In genomic region chr1:112393634-112393976, GRCh38 we compare ENCODE assay signal across 11 cellular contexts. TPM values are rescaled to one million over a fixed set of nuclear protein-coding genes. Genes with fewer than 3 reads are reported as not detected.
A peak's percentile ranks its signal among the peaks of the same experiment; 100 is the strongest.
DNase-seq lines count a peak whose midpoint lies in the region; ATAC-seq and TF ChIP-seq lines count a peak whose summit lies in the region.
"Had no signal": no experiment of that assay in that cellular context is flagged by ENCODE, and none has a peak within 500 bp of the region (broad histone marks: within the 10 kb centered on the region; RNA-seq: fewer than 3 reads in every experiment).

No MANE protein-coding gene starts in this region.

- no peaks in the 10 kb centered on the region for H3K27me3 Mint-ChIP-seq in osteocyte (ENCODE audit: unreplicated experiment)

- peak overlapping the region; percentile 96 for H3K27ac ChIP-seq in AG04450 (ENCODE audit: low read depth, low read length)
- H3K27ac ChIP-seq in RWPE2 (ENCODE audit: poor library complexity, severe bottlenecking): peak overlapping the region; percentile 98
- H3K27ac ChIP-seq in fibroblast of lung (ENCODE audit: insufficient read depth, low read length): peak overlapping the region; percentile 97

- H3K27ac Mint-ChIP-seq in osteocyte (ENCODE audit: unreplicated experiment): peak overlapping the region; percentile 99
- H3K27ac Mint-ChIP-seq: CD4-positive, alpha-beta memory T cell had no signal

- H3K4me1 ChIP-seq in RWPE2 (ENCODE audit: insufficient read depth, poor library complexity, severe bottlenecking) (peaks cover 43% of the 10 kb centered on the region), fibroblast of lung (ENCODE audit: control insufficient read depth, extremely low read depth, insufficient read depth, low read length) (peaks cover 14% of the 10 kb centered on the region)

- DNase-seq in AG04450 (ENCODE audit: low read depth, low spot score) (no peak), RWPE2 (ENCODE audit: low spot score) (no peak), fibroblast of lung (ENCODE audit: low read depth in 2 of 2) (peak; percentile 41 to 62), osteocyte (ENCODE audit: extremely low spot score, unreplicated experiment) (no peak), SHP77 (lab: John Stamatoyannopoulos, UW) (no peak), T1000 (lab: John Stamatoyannopoulos, UW) (no peak)
- DNase-seq in activated effector memory CD4-positive, alpha-beta T cell treated with Interleukin-2 at 50 U/mL for 16 hours: no peak
- DNase-seq: activated naive CD8-positive, alpha-beta T cell treated with anti-CD3 and anti-CD28 coated beads, Interleukin-2, amount 50 U/mL, for 24 hours; CD4-positive, alpha-beta memory T cell; NCI-H2107 had no signal

- H4K20me1 ChIP-seq in fibroblast of lung (ENCODE audit: control insufficient read depth, extremely low read depth, insufficient read depth, low read length): no peaks in the 10 kb centered on the region

- H3K79me2 ChIP-seq in fibroblast of lung (ENCODE audit: control insufficient read depth, insufficient read depth, low read length): peaks cover 26% of the 10 kb centered on the region

- POLR2A ChIA-PET in AG04450 (lab: Yijun Ruan, JAX): interaction anchor here (0.6 to 1.7 kb wide), 10 partner anchors 12 to 320 kb away, joined by 3 to 13 read pairs (median 4); partner anchors contain the start of gene ST7L

- H3K4me3 Mint-ChIP-seq in osteocyte (ENCODE audit: unreplicated experiment): peak overlapping the region; percentile 67
- H3K4me3 Mint-ChIP-seq: CD4-positive, alpha-beta memory T cell had no signal

- ATAC-seq in RWPE2 (ENCODE audit: low read depth): no peak
- no peak for ATAC-seq in HG03280 (IDR thresholded peaks at IDR 0.05; ENCODE audit: unreplicated experiment)

- H3K4me1 Mint-ChIP-seq in osteocyte (ENCODE audit: unreplicated experiment): peaks cover 73% of the 10 kb centered on the region

- CTCF ChIA-PET in AG04450 (lab: Charles Lee): interaction anchor here (0.7 to 7.0 kb wide), 10 partner anchors 24 to 409 kb away, joined by 3 to 130 read pairs (median 6); partner anchors contain the start of gene MOV10

- H2AFZ ChIP-seq in fibroblast of lung (ENCODE audit: low read length): peak overlapping the region; percentile 27

- no peak overlapping the region for H3K9ac ChIP-seq in fibroblast of lung (ENCODE audit: insufficient read depth, low read length)

- TF ChIP-seq CTCF in AG04450 (IDR thresholded peaks at IDR 0.05; ENCODE audit: low read depth, low read length) (no peak), RWPE2 (IDR thresholded peaks at IDR 0.05; ENCODE audit: poor library complexity, severe bottlenecking) (no peak), fibroblast of lung (conservative IDR thresholded peaks at IDR 0.05 in 1 of 2, IDR thresholded peaks at IDR 0.05 in 1 of 2; ENCODE audit: low read depth in 1 of 2, low read length in 2 of 2) (no peak), osteocyte (IDR thresholded peaks at IDR 0.05) (no peak)

- H3K4me2 ChIP-seq in fibroblast of lung (ENCODE audit: extremely low read depth, insufficient read depth, low read length): peak overlapping the region; percentile 2

- no peaks in the 10 kb centered on the region for H3K36me3 Mint-ChIP-seq in osteocyte (ENCODE audit: unreplicated experiment)

- no peaks in the 10 kb centered on the region for H3K27me3 ChIP-seq in AG04450 (ENCODE audit: control insufficient read depth, insufficient read depth, low read length)
- H3K27me3 ChIP-seq in RWPE2 (ENCODE audit: insufficient read depth, poor library complexity, severe bottlenecking): no peaks in the 10 kb centered on the region
- no peaks in the 10 kb centered on the region for H3K27me3 ChIP-seq in fibroblast of lung (ENCODE audit: control insufficient read depth, insufficient read depth, low read length)

- H3K4me3 ChIP-seq in AG04450 (ENCODE audit: low read depth, low read length) (no peak overlapping the region; the same call in 1 of the 2 replicates), RWPE2 (ENCODE audit: severe bottlenecking) (no peak overlapping the region), fibroblast of lung (replicated peaks in 1 of 4; ENCODE audit: control extremely low read depth in 1 of 4, insufficient read depth in 1 of 4, low read depth in 3 of 4, low read length in 4 of 4) (no peak overlapping the region)

- H3K9me3 Mint-ChIP-seq in osteocyte (ENCODE audit: unreplicated experiment): no peaks in the 10 kb centered on the region
- H3K9me3 Mint-ChIP-seq: activated naive CD8-positive, alpha-beta T cell treated with anti-CD3 and anti-CD28 coated beads, Interleukin-2, amount 50 U/mL, for 24 hours; CD4-positive, alpha-beta memory T cell had no signal

- H3K36me3 ChIP-seq in RWPE2 (ENCODE audit: low read depth) (no peaks in the 10 kb centered on the region), fibroblast of lung (ENCODE audit: control insufficient read depth, insufficient read depth, low read length) (no peaks in the 10 kb centered on the region)

- H3K9me3 ChIP-seq in AG04450 (ENCODE audit: control insufficient read depth, insufficient read depth, low read length) (no peaks in the 10 kb centered on the region), RWPE2 (ENCODE audit: severe bottlenecking) (no peaks in the 10 kb centered on the region), fibroblast of lung (ENCODE audit: control insufficient read depth, insufficient read depth, low read depth, low read length) (no peaks in the 10 kb centered on the region)

RNA-seq across cellular contexts. Expression of gene CTTNBP2NL, which starts 2.4 kb away (rescaled TPM):
- polyA plus RNA-seq in AG04450 (2011; rRNA removed) (23.6 and 30.5 TPM in 2 replicates), fibroblast of lung (23.4 and 26.8 TPM in 2 replicates)
- 46.2 and 52.6 TPM in 2 replicates for polyA minus RNA-seq in AG04450 (2011; rRNA and poly(A)+ RNA removed)
- total RNA-seq in fibroblast of lung (11.0 and 18.5 TPM in 2 replicates), osteocyte (50.6 and 54.2 TPM in 2 replicates)
- 16.3 and 21.7 TPM in 2 replicates for polyA plus RNA-seq in fibroblast of lung (2012)
- polyA minus RNA-seq in fibroblast of lung (ENCODE audit: low replicate concordance): 11.3 and 11.4 TPM in 2 replicates

Comparison
In these comparisons a context has a peak if more than half of its experiments do, and no peak if none do; other contexts are left out.
1. DNase-seq: peak in fibroblast of lung (2 of 2); none in AG04450 (single experiment), RWPE2 (single experiment), osteocyte (single experiment), SHP77 (0 of 2), activated effector memory CD4-positive, alpha-beta T cell treated with Interleukin-2 at 50 U/mL for 16 hours (single experiment) and T1000 (single experiment).
2. Peak in every context shown above with its lines, with median percentiles within 50 percentile points of each other: H3K27ac ChIP-seq.